ENCODE assay signal across 18 cellular contexts in genomic region chr16:11542069-11542775, GRCh38. TPM values are rescaled to one million over a fixed set of nuclear protein-coding genes. Genes with fewer than 3 reads are reported as not detected.
A peak's percentile ranks its signal among the peaks of the same experiment; 100 is the strongest.
DNase-seq lines count a peak whose midpoint lies in the region; ATAC-seq, FAIRE-seq and TF ChIP-seq lines count a peak whose summit lies in the region.
"Had no signal": no experiment of that assay in that cellular context is flagged by ENCODE, and none has a peak within 500 bp of the region (broad histone marks: within the 10 kb centered on the region; RNA-seq: fewer than 3 reads in every experiment).

No MANE protein-coding gene starts in this region.

- H3K79me2 ChIP-seq in K562 (ENCODE audit: control insufficient read depth, insufficient read depth, low read length), result no peaks in the 10 kb centered on the region

- no peak overlapping the region for H3K4me2 ChIP-seq in K562 (ENCODE audit: insufficient read depth, low read length)
- H3K4me2 ChIP-seq: KMS-11 had no signal

- no TSS peak for BruUV-seq in K562 (replicated peaks; lab: Mats Ljungman, UMichigan)

- CTCF ChIA-PET in K562 (lab: Yijun Ruan, JAX; ENCODE audit: low intra/inter-chr PET ratio), result no interaction called here

- no peaks in the 10 kb centered on the region for H3K9me3 ChIP-seq in K562 (replicated peaks; ENCODE audit: control insufficient read depth, insufficient read depth, low read depth, low read length)
- H3K9me3 ChIP-seq: MG63 had no signal

- WGBS in K562 (ENCODE audit: insufficient coverage, low coverage, missing lambda C conversion rate), result 10% methylated on average over 10 of the region's 10 CpGs

- peaks cover 16% of the 10 kb centered on the region for H3K4me1 Mint-ChIP-seq in stimulated activated naive CD8-positive, alpha-beta T cell treated with anti-CD3 and anti-CD28 coated beads, Interleukin-15, amount 100 ng/mL, for 72 hours

- FAIRE-seq in K562 (lab: Jason Lieb, UNC), result no peak

- no peak overlapping the region for H2AFZ ChIP-seq in K562 (ENCODE audit: low read depth, low read length)
- H2AFZ ChIP-seq: GM23248 had no signal

- no peak for TF ChIP-seq CTCF in K562 (IDR thresholded peaks at IDR 0.05 in 2 of 3, conservative IDR thresholded peaks at IDR 0.05 in 1 of 3; ENCODE audit: insufficient read depth in 2 of 3, low read depth in 1 of 3, low read length in 3 of 3)
- no peak for TF ChIP-seq CTCF in fibroblast of the aortic adventitia (IDR thresholded peaks at IDR 0.05; ENCODE audit: insufficient read depth, low read length)

- in situ Hi-C loops in K562 (cut with MboI), result loop anchor here (25.0 kb wide), 1 partner anchor 580 kb away; no protein-coding TSS in a partner anchor

- no peaks in the 10 kb centered on the region for H3K9me1 ChIP-seq in K562 (ENCODE audit: control insufficient read depth, insufficient read depth, low read length)

- no peaks in the 10 kb centered on the region for H3K9me3 Mint-ChIP-seq in stimulated activated naive CD8-positive, alpha-beta T cell treated with anti-CD3 and anti-CD28 coated beads, Interleukin-15, amount 100 ng/mL, for 72 hours

- H3K9ac ChIP-seq in K562 (ENCODE audit: insufficient read depth in 1 of 2, low read depth in 2 of 2, low read length in 2 of 2), result no peak overlapping the region
- H3K9ac ChIP-seq: GM23248, KMS-11 had no signal

- no peaks in the 10 kb centered on the region for H3K27me3 Mint-ChIP-seq in stimulated activated naive CD8-positive, alpha-beta T cell treated with anti-CD3 and anti-CD28 coated beads, Interleukin-15, amount 100 ng/mL, for 72 hours

- no peaks in the 10 kb centered on the region for H3K36me3 ChIP-seq in K562 (ENCODE audit: control insufficient read depth, insufficient read depth, low read length)

- peak overlapping the region; percentile 14 to 24 for H3K27ac Mint-ChIP-seq in stimulated activated naive CD8-positive, alpha-beta T cell treated with anti-CD3 and anti-CD28 coated beads, Interleukin-15, amount 100 ng/mL, for 72 hours

- TF ChIP-seq RAD21 in K562 (CRISPR knock-in tag; conservative IDR thresholded peaks at IDR 0.05 in 1 of 2, IDR thresholded peaks at IDR 0.05 in 1 of 2), result no peak

- peaks cover 6% of the 10 kb centered on the region for H4K20me1 ChIP-seq in K562 (replicated peaks; ENCODE audit: control insufficient read depth, insufficient read depth, low read length)

- no peak for ATAC-seq in stimulated activated naive CD8-positive, alpha-beta T cell treated with anti-CD3 and anti-CD28 coated beads, Interleukin-15, amount 100 ng/mL, for 72 hours
- no peak for ATAC-seq in stimulated activated naive CD8-positive, alpha-beta T cell treated with anti-CD3 and anti-CD28 coated beads, Interleukin-15, Interleukin-2, amounts not matched to agents 100 U/mL and 50 U/mL, for 24 hours
- no peak for ATAC-seq in K562
- ATAC-seq in sciatic nerve, result no peak
- no peak for ATAC-seq in HG03135 (IDR thresholded peaks at IDR 0.05; ENCODE audit: unreplicated experiment)
- ATAC-seq: HCT116 had no signal

- no peak for TF ChIP-seq EP300 in K562 (IDR thresholded peaks at IDR 0.05; ENCODE audit: low read length)

- peaks cover 27 to 45% of the 10 kb centered on the region in 2 experiments for H3K27me3 ChIP-seq in K562 (ENCODE audit: control insufficient read depth in 2 of 2, insufficient read depth in 2 of 2, low read length in 2 of 2)
- H3K27me3 ChIP-seq: MG63 had no signal

- H3K4me3 ChIP-seq in K562 (no peak overlapping the region), fibroblast of the aortic adventitia (ENCODE audit: low read depth, low read length) (no peak overlapping the region)
- H3K4me3 ChIP-seq: GM23248, MG63 had no signal

- no peaks in the 10 kb centered on the region; a peak in 1 of 5 replicates for H3K4me1 ChIP-seq in K562 (replicated peaks in 1 of 2; ENCODE audit: control insufficient read depth in 2 of 2, insufficient read depth in 2 of 2, low read length in 2 of 2)

- POLR2A ChIA-PET in K562 (lab: Yijun Ruan, JAX), result interaction anchor here (0.7 to 0.9 kb wide), 2 partner anchors 14 to 67 kb away, joined by 3 to 4 read pairs; no protein-coding TSS in a partner anchor

- TF ChIP-seq POLR2A in K562 (conservative IDR thresholded peaks at IDR 0.05), result no peak

- H3K27ac ChIP-seq in K562 (ENCODE audit: extremely low read depth, low read depth, low read length) (no peak overlapping the region), caudate nucleus (ENCODE audit: low read depth, low read length) (no peak overlapping the region)
- H3K27ac ChIP-seq: GM23248, HL-60, KMS-11 had no signal

- DNase-seq in stimulated activated naive CD8-positive, alpha-beta T cell treated with anti-CD3 and anti-CD28 coated beads, Interleukin-15, amount 100 ng/mL, for 72 hours, result no peak
- no peak for DNase-seq in stimulated activated naive CD8-positive, alpha-beta T cell treated with anti-CD3 and anti-CD28 coated beads, Interleukin-15, Interleukin-2, amounts not matched to agents 100 U/mL and 50 U/mL, for 24 hours
- DNase-seq in K562 (ENCODE audit: extremely low read depth in 1 of 4, low spot score in 3 of 4) (no peak), fibroblast of the aortic adventitia (ENCODE audit: low read depth) (peak; percentile 27), sciatic nerve (ENCODE audit: low spot score) (no peak), caudate nucleus (lab: John Stamatoyannopoulos, UW) (no peak)
- DNase-seq in central memory CD4-positive, alpha-beta T cell, result no peak
- DNase-seq: AML-193, DMS 273 treated with DMSO at 0.1 percent for 48 hours, GM23248, MG63, NCI-H1105, NCI-H1694 treated with DMSO at 0.1 percent for 48 hours, NCI-H748 treated with DMSO at 0.1 percent for 48 hours had no signal

- H3K4me3 Mint-ChIP-seq in stimulated activated naive CD8-positive, alpha-beta T cell treated with anti-CD3 and anti-CD28 coated beads, Interleukin-15, amount 100 ng/mL, for 72 hours, result no peak overlapping the region

- intact Hi-C loops in K562 (cut with micrococcal nuclease) (no loop called here), sciatic nerve (cut with DNase I) (no loop called here)

TF ChIP-seq in K562, 482 proteins besides CTCF, POLR2A, EP300 and RAD21:
- TF ChIP-seq C11orf30 (IDR thresholded peaks at IDR 0.05; ENCODE audit: low read depth) (peak; percentile 21; the same call in 1 of the 2 replicates), CBFA2T3 (IDR thresholded peaks at IDR 0.05) (peak; percentile 62), SUPT5H (IDR thresholded peaks at IDR 0.05) (no peak), LEF1 (IDR thresholded peaks at IDR 0.05) (0 out of 2 replicates have a peak, but pooled peaks have one; percentile 25)

RNA-seq across cellular contexts. Expression of gene LITAF, which starts 44.5 kb away (rescaled TPM):
- 1.8 and 3.5 TPM in 2 replicates for total RNA-seq in K562 (2011; cell fraction: chromatin; rRNA removed; ENCODE audit: low replicate concordance)
- 1.3 and 2.8 TPM in 2 replicates for total RNA-seq in K562 (2011; cell fraction: nucleolus; rRNA removed)
- total RNA-seq in K562 (2011; cell fraction: nucleoplasm; rRNA removed), result 1.2 and 3.2 TPM in 2 replicates
- total RNA-seq in K562 (2014; rRNA removed) (4.1 and 6.2 TPM in 2 replicates), K562 (2014; rRNA removed; fragmentation: Illumina TruSeq; extraction: Trizol) (7.5 and 10.0 TPM in 2 replicates), K562 (2015; rRNA removed; fragmentation: Illumina TruSeq; extraction: Trizol) (11.1 and 11.9 TPM in 2 replicates), K562 (2021) (10.8 and 13.9 TPM in 2 replicates), fibroblast of the aortic adventitia (ENCODE audit: low replicate concordance) (13.9 and 44.6 TPM in 2 replicates), sciatic nerve (200 TPM)
- polyA plus RNA-seq in K562 (2011; rRNA removed) (4.4 and 7.8 TPM in 2 replicates), K562 (2014; fragmentation: Illumina TruSeq; extraction: Trizol) (14.1 and 14.8 TPM in 2 replicates), K562 (2014; fragmentation: Nextera tagmentation; extraction: Ambion mirVana) (10 to 100 TPM; 14.9 to 17.8 TPM), K562 (2014; rRNA removed) (4.9 and 6.8 TPM in 2 replicates)
- 15.6 and 16.4 TPM in 2 replicates for polyA plus RNA-seq in K562 (2011; cell fraction: cytosol; rRNA removed)
- polyA plus RNA-seq in K562 (2011; cell fraction: nucleus; rRNA removed), result 4.4 and 4.7 TPM in 2 replicates
- polyA plus RNA-seq in K562 (2012), result 14.5 and 40.7 TPM in 2 replicates
- polyA minus RNA-seq in K562 (2011; rRNA and poly(A)+ RNA removed), result 2.9 and 3.1 TPM in 2 replicates
- polyA minus RNA-seq in K562 (2011; cell fraction: cytosol; rRNA and poly(A)+ RNA removed), result 2.1 and 4.6 TPM in 2 replicates
- polyA minus RNA-seq in K562 (2011; cell fraction: nucleus; rRNA and poly(A)+ RNA removed), result 1.2 and 2.2 TPM in 2 replicates
